Comparison of ENCODE assay signal across 22 cellular contexts in the genomic region with DNA sequence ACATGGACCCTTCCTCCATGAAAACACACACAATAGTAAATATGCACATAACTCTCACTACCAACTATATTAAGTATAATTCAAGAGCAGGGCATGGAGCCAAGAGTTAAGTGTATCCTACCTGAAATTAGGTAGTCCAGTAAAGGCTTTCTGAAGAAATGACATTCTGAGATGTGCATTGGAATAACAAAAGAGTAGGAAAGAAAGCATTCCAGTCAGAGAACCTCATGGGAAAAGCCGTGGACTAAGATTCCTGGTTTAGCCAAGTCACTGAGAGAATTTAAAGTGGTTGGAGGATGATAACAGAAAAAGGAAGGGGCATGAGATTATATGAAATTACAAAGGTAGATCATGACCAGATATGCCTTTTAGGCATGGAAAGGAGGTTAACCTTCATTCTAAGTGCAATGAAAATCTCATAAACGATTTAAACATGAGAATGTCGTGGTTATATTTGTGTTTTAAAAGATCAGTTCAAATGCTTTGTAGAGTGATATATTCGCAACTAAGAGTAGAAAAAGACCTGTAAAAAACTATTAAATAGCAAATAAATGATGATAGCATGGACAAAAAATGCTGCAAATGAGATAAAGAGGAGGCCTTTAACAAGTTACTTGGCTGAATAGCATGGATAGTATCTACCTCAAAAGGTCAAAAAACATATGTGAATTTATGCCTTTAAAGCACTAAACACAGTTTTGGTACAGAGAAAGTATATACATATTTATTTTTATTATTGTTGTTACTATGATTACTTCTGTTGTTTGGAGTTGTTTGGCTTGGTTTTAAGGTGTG.
DNase-seq lines count a peak whose midpoint lies in the region; FAIRE-seq and TF ChIP-seq lines count a peak whose summit lies in the region.
"Had no signal": no experiment of that assay in that cellular context is flagged by ENCODE, and none has a peak within 500 bp of the region (broad histone marks: within the 10 kb centered on the region; RNA-seq: fewer than 3 reads in every experiment).

No MANE protein-coding gene starts in this region.

- intact Hi-C loops in esophagus muscularis mucosa (cut with DNase I), result no loop called here

- WGBS in SK-N-SH (ENCODE audit: low lambda C conversion rate), result 49% methylated on average over 4 of the region's 4 CpGs
- 84% methylated on average over 4 of the region's 4 CpGs; no CpG with 5 or more reads in 1 of the 2 experiments for WGBS in H1 (ENCODE audit: extremely low coverage in 1 of 2, insufficient coverage in 1 of 2, insufficient read length in 1 of 2, insufficient replicate concordance in 2 of 2, low coverage in 1 of 2, low lambda C conversion rate in 2 of 2, missing lambda C conversion rate in 1 of 2), 2 experiments
- WGBS in mesenchymal stem cell, result 91% methylated on average over 3 of the region's 4 CpGs
- WGBS in esophagus muscularis mucosa, result 82% methylated on average over 4 of the region's 4 CpGs

- no peaks in the 10 kb centered on the region for H3K79me2 ChIP-seq in SK-N-SH (ENCODE audit: insufficient read depth)
- H3K79me2 ChIP-seq in H1 (ENCODE audit: control insufficient read depth in 1 of 2, insufficient read depth in 2 of 2, low read length in 2 of 2), result no peaks in the 10 kb centered on the region

- no peaks in the 10 kb centered on the region for H3K27me3 ChIP-seq in SK-N-SH (ENCODE audit: insufficient read depth)
- no peaks in the 10 kb centered on the region for H3K27me3 ChIP-seq in H1 (replicated peaks in 1 of 4; ENCODE audit: control insufficient read depth in 3 of 4, extremely low read depth in 1 of 4, insufficient read depth in 3 of 4, low read length in 3 of 4)
- H3K27me3 ChIP-seq in mesenchymal stem cell (ENCODE audit: control insufficient read depth in 1 of 2, insufficient read depth in 1 of 2, low read length in 2 of 2), result no peaks in the 10 kb centered on the region
- no peaks in the 10 kb centered on the region for H3K27me3 ChIP-seq in esophagus muscularis mucosa
- H3K27me3 ChIP-seq: BLaER1 treated with 17β-estradiol and CSF1 and Interleukin-3, amounts not matched to agents 10 nM and 100 nM had no signal

- TF ChIP-seq EP300 in SK-N-SH (IDR thresholded peaks at IDR 0.05; ENCODE audit: borderline replicate concordance in 1 of 2, low read depth in 1 of 2, low read length in 1 of 2) (no peak), H1 (IDR thresholded peaks at IDR 0.05; ENCODE audit: borderline replicate concordance in 1 of 2, low read depth in 2 of 2, low read length in 2 of 2) (no peak), esophagus muscularis mucosa (IDR thresholded peaks at IDR 0.05) (no peak)

- no peak overlapping the region for H4K91ac ChIP-seq in H1 (replicated peaks; ENCODE audit: insufficient read length, low read length)
- no peak overlapping the region for H4K91ac ChIP-seq in mesenchymal stem cell (ENCODE audit: low read length)

- no peak overlapping the region for H2AK5ac ChIP-seq in H1 (ENCODE audit: low read depth, low read length)
- no peak overlapping the region for H2AK5ac ChIP-seq in mesenchymal stem cell (ENCODE audit: low read length, severe bottlenecking)

- H3K36me3 ChIP-seq in SK-N-SH (replicated peaks in 1 of 2; ENCODE audit: control insufficient read depth in 1 of 2, insufficient read depth in 2 of 2, low read length in 1 of 2) (no peaks in the 10 kb centered on the region), H1 (ENCODE audit: control insufficient read depth in 2 of 4, insufficient read depth in 4 of 4, low read length in 3 of 4) (no peaks in the 10 kb centered on the region), mesenchymal stem cell (ENCODE audit: control insufficient read depth in 1 of 2, insufficient read depth in 2 of 2, low read depth in 1 of 2, low read length in 2 of 2) (no peaks in the 10 kb centered on the region), esophagus muscularis mucosa (no peaks in the 10 kb centered on the region)
- H3K36me3 ChIP-seq: BLaER1 treated with 17β-estradiol and CSF1 and Interleukin-3, amounts not matched to agents 10 nM and 100 nM had no signal

- no peak overlapping the region for H3K14ac ChIP-seq in H1 (ENCODE audit: insufficient read length)
- H3K14ac ChIP-seq in mesenchymal stem cell (ENCODE audit: low read length in 2 of 2), result no peak overlapping the region

- H3K9me3 ChIP-seq in SK-N-SH, result no peaks in the 10 kb centered on the region
- H3K9me3 ChIP-seq in H1 (ENCODE audit: insufficient read depth in 2 of 2, low read depth in 1 of 2, low read length in 1 of 2), result no peaks in the 10 kb centered on the region
- H3K9me3 ChIP-seq in mesenchymal stem cell (ENCODE audit: control insufficient read depth, low read length), result no peaks in the 10 kb centered on the region
- no peaks in the 10 kb centered on the region for H3K9me3 ChIP-seq in esophagus muscularis mucosa
- H3K9me3 ChIP-seq: BLaER1 treated with 17β-estradiol and CSF1 and Interleukin-3, amounts not matched to agents 10 nM and 100 nM; Caco-2 had no signal

- peak; percentile 2 for DNase-seq in ELF-1 (ENCODE audit: low read depth, low spot score)
- no peak for DNase-seq in SK-N-SH
- DNase-seq in H1 (ENCODE audit: low read depth in 1 of 2, low spot score in 2 of 2), result no peak
- no peak for DNase-seq in mesenchymal stem cell
- no peak for DNase-seq in kidney glomerular epithelial cell (lab: John Stamatoyannopoulos, UW)
- no peak for DNase-seq in esophagus muscularis mucosa (ENCODE audit: extremely low spot score)
- no peak for DNase-seq in NAMALWA (ENCODE audit: low spot score)
- DNase-seq: Caco-2; CD4-positive, alpha-beta memory T cell; GF-D8; H7; HFFc6; KBM-7; MM.1S; NCI-H1092 treated with DMSO at 0.1 percent for 48 hours; NCI-H1436 treated with DMSO at 0.1 percent for 48 hours; NCI-H1930; NCI-H2171; NCI-H524 treated with DMSO at 0.1 percent for 48 hours; PC-3; SHP77 had no signal

- TF ChIP-seq POLR2A in H1 (IDR thresholded peaks at IDR 0.05; ENCODE audit: control extremely low read depth in 1 of 2, low read depth in 2 of 2, low read length in 2 of 2), result no peak
- no peak for TF ChIP-seq POLR2A in esophagus muscularis mucosa (IDR thresholded peaks at IDR 0.05; ENCODE audit: low read depth)

- no peak overlapping the region for H2BK15ac ChIP-seq in H1 (ENCODE audit: low read length)
- no peak overlapping the region for H2BK15ac ChIP-seq in mesenchymal stem cell (ENCODE audit: low read depth, poor library complexity, severe bottlenecking)

- CTCF ChIA-PET in SK-N-SH (lab: Yijun Ruan, JAX), result interaction anchor here (1.8 kb wide), 1 partner anchor 500 kb away, joined by 7 read pairs; no protein-coding TSS in a partner anchor
- CTCF ChIA-PET in H1 (lab: Charles Lee; ENCODE audit: partially characterized antibody), result interaction anchor here (1.1 to 1.3 kb wide), 3 partner anchors 43 to 501 kb away, joined by 3 read pairs; no protein-coding TSS in a partner anchor

- H3F3A ChIP-seq in SK-N-SH (replicated peaks; ENCODE audit: insufficient read depth), result no peaks in the 10 kb centered on the region

- H4K5ac ChIP-seq in H1 (ENCODE audit: insufficient read length, low read depth, low read length), result no peak overlapping the region

- no peak overlapping the region for H3K56ac ChIP-seq in H1 (replicated peaks; ENCODE audit: insufficient read length, low read depth, low read length)

- peak overlapping the region in 1 of 2 experiments; percentile 14; a peak in 1 of 4 replicates for H3K27ac ChIP-seq in SK-N-SH (ENCODE audit: low read depth in 2 of 2, low read length in 1 of 2)
- H3K27ac ChIP-seq in H1 (ENCODE audit: low read depth, low read length), result no peak overlapping the region
- no peak overlapping the region for H3K27ac ChIP-seq in mesenchymal stem cell (ENCODE audit: low read length, poor library complexity, severe bottlenecking)
- no peak overlapping the region for H3K27ac ChIP-seq in esophagus muscularis mucosa (replicated peaks in 1 of 4)
- H3K27ac ChIP-seq: BLaER1 treated with 17β-estradiol and CSF1 and Interleukin-3, amounts not matched to agents 10 nM and 100 nM had no signal

- H2BK12ac ChIP-seq in H1 (ENCODE audit: low read depth, low read length), result no peak overlapping the region
- H2BK12ac ChIP-seq in mesenchymal stem cell (ENCODE audit: low read length in 2 of 2), result no peak overlapping the region

- no peak for FAIRE-seq in H1 (lab: Jason Lieb, UNC)

- H2BK120ac ChIP-seq in H1 (replicated peaks; ENCODE audit: low read depth, low read length) (no peak overlapping the region), mesenchymal stem cell (ENCODE audit: low read depth, low read length) (no peak overlapping the region)

- TF ChIP-seq CTCF in SK-N-SH (IDR thresholded peaks at IDR 0.05) (no peak), H1 (IDR thresholded peaks at IDR 0.05; ENCODE audit: control extremely low read depth in 1 of 3, insufficient read depth in 1 of 3, low read depth in 1 of 3, low read length in 3 of 3) (no peak), esophagus muscularis mucosa (IDR thresholded peaks at IDR 0.05) (no peak)

- TF ChIP-seq RAD21 in SK-N-SH (IDR thresholded peaks at IDR 0.05; ENCODE audit: low read length) (no peak), H1 (IDR thresholded peaks at IDR 0.05 in 1 of 2, conservative IDR thresholded peaks at IDR 0.05 in 1 of 2; ENCODE audit: low read depth in 2 of 2, low read length in 2 of 2) (no peak)

- H4K8ac ChIP-seq in H1 (ENCODE audit: extremely low read depth, insufficient read depth, low read length) (no peak overlapping the region), mesenchymal stem cell (ENCODE audit: low read length) (no peak overlapping the region)

- H4K20me1 ChIP-seq in SK-N-SH (ENCODE audit: insufficient read depth) (no peaks in the 10 kb centered on the region), H1 (replicated peaks in 1 of 2; ENCODE audit: control insufficient read depth in 1 of 2, insufficient read depth in 2 of 2, low read length in 2 of 2) (no peaks in the 10 kb centered on the region)
- H4K20me1 ChIP-seq: BLaER1 treated with 17β-estradiol and CSF1 and Interleukin-3, amounts not matched to agents 10 nM and 100 nM had no signal

- no peak overlapping the region for H3K4me2 ChIP-seq in SK-N-SH
- no peak overlapping the region for H3K4me2 ChIP-seq in H1 (ENCODE audit: insufficient read depth in 1 of 2, low read depth in 2 of 2, low read length in 2 of 2)
- no peak overlapping the region for H3K4me2 ChIP-seq in mesenchymal stem cell (ENCODE audit: low read length, poor library complexity, severe bottlenecking)
- H3K4me2 ChIP-seq: BLaER1 treated with 17β-estradiol and CSF1 and Interleukin-3, amounts not matched to agents 10 nM and 100 nM had no signal

- H3K23me2 ChIP-seq in H1 (ENCODE audit: low read depth, low read length), result no peaks in the 10 kb centered on the region; the same call in 1 of the 2 replicates

- H2BK20ac ChIP-seq in H1 (ENCODE audit: low read length), result no peak overlapping the region

- no peak overlapping the region for H2BK5ac ChIP-seq in H1 (ENCODE audit: low read depth, low read length)
- H2BK5ac ChIP-seq in mesenchymal stem cell (ENCODE audit: low read depth, low read length, poor library complexity, severe bottlenecking), result no peak overlapping the region

- H3K9ac ChIP-seq in SK-N-SH, result no peak overlapping the region
- no peak overlapping the region for H3K9ac ChIP-seq in H1 (replicated peaks in 1 of 4; ENCODE audit: extremely low read depth in 1 of 4, low read depth in 3 of 4, low read length in 3 of 4)
- peak overlapping the region; percentile 26 for H3K9ac ChIP-seq in mesenchymal stem cell (ENCODE audit: low read length)
- H3K9ac ChIP-seq: BLaER1 treated with 17β-estradiol and CSF1 and Interleukin-3, amounts not matched to agents 10 nM and 100 nM had no signal

- H3K4me3 ChIP-seq in SK-N-SH (ENCODE audit: low read depth in 2 of 2, low read length in 1 of 2) (no peak overlapping the region), H1 (ENCODE audit: extremely low read depth in 1 of 4, insufficient read depth in 2 of 4, low read depth in 3 of 4, low read length in 4 of 4) (no peak overlapping the region), mesenchymal stem cell (ENCODE audit: insufficient read depth in 1 of 2, low read depth in 1 of 2, low read length in 2 of 2) (no peak overlapping the region), esophagus muscularis mucosa (no peak overlapping the region)
- H3K4me3 ChIP-seq: BLaER1 treated with 17β-estradiol and CSF1 and Interleukin-3, amounts not matched to agents 10 nM and 100 nM had no signal

- H3K79me1 ChIP-seq in H1 (ENCODE audit: low read depth, low read length) (no peaks in the 10 kb centered on the region), mesenchymal stem cell (replicated peaks; ENCODE audit: low read length, poor library complexity, severe bottlenecking) (no peaks in the 10 kb centered on the region)

- H3K9me2 ChIP-seq in SK-N-SH, result 0 out of 2 replicates have a peak, but pooled peaks cover 2% of the 10 kb centered on the region

- H3K23ac ChIP-seq in H1 (ENCODE audit: insufficient read length), result no peak overlapping the region
- no peak overlapping the region for H3K23ac ChIP-seq in mesenchymal stem cell (ENCODE audit: low read length in 2 of 2)

- H3K18ac ChIP-seq in H1 (ENCODE audit: extremely low read depth, low read length), result no peak overlapping the region
- no peak overlapping the region for H3K18ac ChIP-seq in mesenchymal stem cell (ENCODE audit: low read depth in 1 of 2, low read length in 2 of 2)

- H3K4me1 ChIP-seq in SK-N-SH (ENCODE audit: control insufficient read depth in 1 of 2, insufficient read depth in 2 of 2, low read depth in 1 of 2, low read length in 1 of 2), result peaks cover 0 to 3% of the 10 kb centered on the region in 2 experiments; a peak in 1 of 4 replicates
- H3K4me1 ChIP-seq in H1 (replicated peaks in 1 of 4; ENCODE audit: control insufficient read depth in 3 of 4, insufficient read depth in 4 of 4, low read length in 3 of 4), result peaks cover 0 to 3% (median under 1%) of the 10 kb centered on the region in 4 experiments; a peak in 2 of 7 replicates
- no peaks in the 10 kb centered on the region for H3K4me1 ChIP-seq in mesenchymal stem cell (ENCODE audit: control insufficient read depth, insufficient read depth, low read depth, low read length)
- no peaks in the 10 kb centered on the region for H3K4me1 ChIP-seq in esophagus muscularis mucosa
- H3K4me1 ChIP-seq: BLaER1 treated with 17β-estradiol and CSF1 and Interleukin-3, amounts not matched to agents 10 nM and 100 nM; Caco-2 had no signal

- no peak overlapping the region for H3K4ac ChIP-seq in H1 (replicated peaks; ENCODE audit: insufficient read length, low read depth, low read length)
- no peak overlapping the region for H3K4ac ChIP-seq in mesenchymal stem cell (ENCODE audit: low read depth in 1 of 2, low read length in 2 of 2)

- POLR2A ChIA-PET in SK-N-SH (lab: Yijun Ruan, JAX), result no interaction called here
- POLR2A ChIA-PET in H1 (lab: Charles Lee; ENCODE audit: partially characterized antibody), result no interaction called here

- 0 out of 2 replicates have a peak overlapping the region, but pooled peaks have one; percentile 33 for H2AFZ ChIP-seq in SK-N-SH (ENCODE audit: low read depth)
- peak overlapping the region; percentile 24; the same call in 1 of the 2 replicates for H2AFZ ChIP-seq in H1 (ENCODE audit: low read length)
- no peak overlapping the region for H2AFZ ChIP-seq in mesenchymal stem cell (ENCODE audit: low read depth, low read length)
